ENCODE assay signal across 18 cellular contexts in genomic region chr9:106643211-106643930, GRCh38.
DNase-seq lines count a peak whose midpoint lies in the region; FAIRE-seq and TF ChIP-seq lines count a peak whose summit lies in the region.
"Had no signal": no experiment of that assay in that cellular context is flagged by ENCODE, and none has a peak within 500 bp of the region (broad histone marks: within the 10 kb centered on the region; RNA-seq: fewer than 3 reads in every experiment).

No MANE protein-coding gene starts in this region.

- TF ChIP-seq CTCF in LNCaP clone FGC (IDR thresholded peaks at IDR 0.05; ENCODE audit: control insufficient read depth, extremely low read depth, insufficient read depth) (no peak), fibroblast of villous mesenchyme (IDR thresholded peaks at IDR 0.05; ENCODE audit: insufficient read depth, low read depth, low read length) (no peak)

- H3K4me3 ChIP-seq in LNCaP clone FGC (ENCODE audit: low read depth, low read length) (no peak overlapping the region), fibroblast of villous mesenchyme (ENCODE audit: low read depth, low read length) (no peak overlapping the region)
- H3K4me3 ChIP-seq: A549, GM12878 had no signal

- peak; percentile 49 for DNase-seq in EH (ENCODE audit: low read depth)
- peak; percentile 83 for DNase-seq in LNCaP clone FGC (ENCODE audit: low read depth)
- DNase-seq in fibroblast of villous mesenchyme (ENCODE audit: low read depth) = peak; percentile 54
- no peak for DNase-seq in Kasumi-1 (lab: John Stamatoyannopoulos, UW)
- no peak for DNase-seq in SHP77 treated with DMSO at 0.1 percent for 48 hours (lab: John Stamatoyannopoulos, UW)
- DNase-seq in stimulated activated CD4-positive, alpha-beta T cell treated with anti-CD3 and anti-CD28 coated beads, Interleukin-4, amount 100 ng/mL, for 1 hour = no peak
- DNase-seq in frontal cortex (ENCODE audit: low spot score in 2 of 2) = no peak
- DNase-seq: BE2C; CD8-positive, alpha-beta T cell; COR-L47; DND-41; GOT3; HCEC 1CT; HFFc6 had no signal

- FAIRE-seq in frontal cortex (lab: Jason Lieb, UNC) = no peak
- FAIRE-seq: A549, GM12878, HepG2, HTR-8/SVneo had no signal

Comparison
In these comparisons a context has a peak if more than half of its experiments do, and no peak if none do; other contexts are left out.
1. DNase-seq: peak in EH (single experiment), LNCaP clone FGC (single experiment) and fibroblast of villous mesenchyme (single experiment); none in Kasumi-1 (0 of 2), SHP77 treated with DMSO at 0.1 percent for 48 hours (single experiment), stimulated activated CD4-positive, alpha-beta T cell treated with anti-CD3 and anti-CD28 coated beads, Interleukin-4, amount 100 ng/mL, for 1 hour (single experiment) and frontal cortex (0 of 2).